ENCODE assay signal across 1 cellular context in genomic region chr7:98232799-98233198, GRCh38.
TF ChIP-seq lines count a peak whose summit lies in the region.

No MANE protein-coding gene starts in this region.

TF ChIP-seq in endothelial cell of umbilical vein, 7 proteins besides CTCF, POLR2A, EP300 and RAD21:
- no peak for TF ChIP-seq EZH2 (IDR thresholded peaks at IDR 0.05; ENCODE audit: borderline replicate concordance, low read depth, low read length, severe bottlenecking)
- no peak for TF ChIP-seq GATA2 (IDR thresholded peaks at IDR 0.05; ENCODE audit: insufficient read depth, insufficient read length, low read depth, low read length)
- no peak for TF ChIP-seq POLR2AphosphoS5 (IDR thresholded peaks at IDR 0.05; ENCODE audit: insufficient read depth, low read depth, low read length)
- TF ChIP-seq MAX (IDR thresholded peaks at IDR 0.05; ENCODE audit: insufficient read depth, insufficient read length): no peak
- TF ChIP-seq JUN (IDR thresholded peaks at IDR 0.05; ENCODE audit: borderline replicate concordance, insufficient read depth, insufficient read length, low read depth): no peak
- no peak for TF ChIP-seq MYC (IDR thresholded peaks at IDR 0.05; ENCODE audit: low read depth, low read length)
- no peak for TF ChIP-seq FOS (IDR thresholded peaks at IDR 0.05; ENCODE audit: borderline replicate concordance, insufficient read depth, low read length)
